In the genomic region with DNA sequence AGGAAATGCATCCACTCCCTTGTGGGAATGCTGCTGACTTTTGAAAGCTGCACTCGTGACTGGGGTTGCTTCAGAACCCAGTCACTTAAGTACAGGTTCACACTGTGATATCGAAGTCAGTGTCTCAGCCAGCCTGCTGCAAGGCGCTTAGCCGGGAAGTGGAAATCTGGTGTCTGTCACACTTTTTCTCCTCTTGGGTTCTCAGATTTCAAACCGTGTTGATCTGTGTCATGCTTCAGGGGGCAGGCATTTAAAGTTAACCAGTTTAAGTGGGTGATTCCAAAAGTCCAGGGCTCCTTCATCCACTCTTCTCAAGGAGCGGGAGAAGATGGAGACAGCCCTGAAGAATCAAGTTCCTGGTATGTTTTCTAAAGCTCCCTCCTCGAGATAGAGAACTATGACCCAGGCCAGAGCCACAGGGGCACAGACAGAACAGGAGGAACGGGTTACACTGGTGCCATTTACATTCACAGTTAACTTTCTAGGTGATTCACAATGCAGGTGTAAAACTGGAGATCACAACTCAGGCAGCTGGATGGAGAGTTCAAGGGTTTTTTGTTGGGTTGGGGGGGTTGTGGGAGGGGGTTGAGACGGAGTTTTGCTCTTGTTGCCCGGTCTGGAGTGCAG, we compare ENCODE assay signal across 24 cellular contexts.
DNase-seq lines count a peak whose midpoint lies in the region; ATAC-seq and TF ChIP-seq lines count a peak whose summit lies in the region.
"Had no signal": no experiment of that assay in that cellular context is flagged by ENCODE, and none has a peak within 500 bp of the region (broad histone marks: within the 10 kb centered on the region; RNA-seq: fewer than 3 reads in every experiment).

No MANE protein-coding gene starts in this region.

- H4K20me1 ChIP-seq in IMR-90 (ENCODE audit: insufficient read depth, low read length): no peaks in the 10 kb centered on the region

- H2AK5ac ChIP-seq in IMR-90 (ENCODE audit: low read depth, low read length): no peak overlapping the region

- POLR2A ChIA-PET in IMR-90 (lab: Charles Lee; ENCODE audit: unreplicated experiment) (no interaction called here), RWPE1 (lab: Yijun Ruan, JAX; ENCODE audit: low non-redundant PET) (no interaction called here)

- H3K27me3 ChIP-seq in IMR-90 (ENCODE audit: control insufficient read depth, insufficient read depth, low read length): no peaks in the 10 kb centered on the region
- H3K27me3 ChIP-seq in aorta (ENCODE audit: control insufficient read depth in 1 of 2, insufficient read depth in 2 of 2, low read length in 1 of 2): no peaks in the 10 kb centered on the region
- H3K27me3 ChIP-seq: uterus had no signal

- no peak overlapping the region for H3K4ac ChIP-seq in IMR-90 (ENCODE audit: low read depth, low read length)

- BruUV-seq in IMR-90 (replicated peaks; lab: Mats Ljungman, UMichigan): no TSS peak

- no peak overlapping the region for H3K23ac ChIP-seq in IMR-90 (ENCODE audit: low read depth, low read length)

- in situ Hi-C loops in Caki2 (cut with HindIII; ENCODE audit: low pct_unique_long_range_greater_than_20kb, low sequenced_read_pairs) (no loop called here), IMR-90 (cut with MboI; ENCODE audit: low sequenced_read_pairs) (no loop called here)

- H3K4me3 ChIP-seq in IMR-90 (ENCODE audit: insufficient read depth, low read depth, low read length) (no peak overlapping the region), choroid plexus epithelial cell (ENCODE audit: low read depth, low read length) (no peak overlapping the region), aorta (ENCODE audit: low read length in 2 of 2) (no peak overlapping the region)
- H3K4me3 ChIP-seq: skin epidermis, uterus had no signal

- no peaks in the 10 kb centered on the region for H3K79me1 ChIP-seq in IMR-90 (ENCODE audit: low read depth in 1 of 2, low read length in 2 of 2)

- H3K9me1 ChIP-seq in IMR-90 (ENCODE audit: insufficient read depth, low read length): no peaks in the 10 kb centered on the region

- H3K36me3 ChIP-seq in IMR-90 (ENCODE audit: control insufficient read depth, insufficient read depth, low read length) (no peaks in the 10 kb centered on the region), aorta (ENCODE audit: control insufficient read depth in 1 of 2, insufficient read depth in 2 of 2, low read length in 1 of 2) (no peaks in the 10 kb centered on the region)
- H3K36me3 ChIP-seq: uterus had no signal

- no peak overlapping the region for H3K14ac ChIP-seq in IMR-90 (replicated peaks; ENCODE audit: low read depth, low read length)

- WGBS in IMR-90 (ENCODE audit: extremely low coverage in 2 of 2, insufficient read length in 1 of 2), 2 experiments: 50% methylated on average over 4 of the region's 10 CpGs; no CpG with 5 or more reads in 1 of the 2 experiments
- WGBS in aorta, 2 donors: 73 to 74% methylated on average over 10 of the region's 10 CpGs

- H4K8ac ChIP-seq in IMR-90 (ENCODE audit: low read depth in 2 of 2, low read length in 2 of 2): no peak overlapping the region

- H4K91ac ChIP-seq in IMR-90 (ENCODE audit: insufficient read depth, low read depth, low read length): no peak overlapping the region

- H3K4me1 ChIP-seq in IMR-90 (ENCODE audit: control insufficient read depth, insufficient read depth, low read length) (0 out of 2 replicates have a peak, but pooled peaks cover 1% of the 10 kb centered on the region), aorta (ENCODE audit: control insufficient read depth in 1 of 2, insufficient read depth in 2 of 2, low read length in 2 of 2) (no peaks in the 10 kb centered on the region)
- H3K4me1 ChIP-seq: uterus had no signal

- H2AK9ac ChIP-seq in IMR-90 (replicated peaks; ENCODE audit: low read depth, low read length, poor library complexity): no peak overlapping the region

- TF ChIP-seq RAD21 in IMR-90 (IDR thresholded peaks at IDR 0.05; ENCODE audit: low read length): no peak

- no peak overlapping the region for H3K18ac ChIP-seq in IMR-90 (ENCODE audit: low read depth, low read length)

- no peak for TF ChIP-seq CTCF in IMR-90 (conservative IDR thresholded peaks at IDR 0.05; ENCODE audit: low read depth, low read length)
- no peak for TF ChIP-seq CTCF in choroid plexus epithelial cell (conservative IDR thresholded peaks at IDR 0.05; ENCODE audit: low read depth, low read length)
- no peak for TF ChIP-seq CTCF in neural crest cell (conservative IDR thresholded peaks at IDR 0.05)
- TF ChIP-seq CTCF in RWPE1 (conservative IDR thresholded peaks at IDR 0.05; ENCODE audit: low read depth): no peak

- H3K27ac Mint-ChIP-seq in neural crest cell (ENCODE audit: unreplicated experiment): peak overlapping the region; percentile 7
- H3K27ac Mint-ChIP-seq in activated CD4-positive, alpha-beta T cell treated with anti-CD3 and anti-CD28 coated beads, Interleukin-2, amount 10 ng/mL, durations not matched to agents 24 days and 14 days: no peak overlapping the region
- H3K27ac Mint-ChIP-seq: memory B cell; naive thymus-derived CD4-positive, alpha-beta T cell had no signal

- no peak overlapping the region for H2BK15ac ChIP-seq in IMR-90 (ENCODE audit: low read depth, low read length)

- no peak overlapping the region for H3K4me2 ChIP-seq in IMR-90 (ENCODE audit: low read depth, low read length)

- no peak overlapping the region for H3K9ac ChIP-seq in IMR-90 (ENCODE audit: low read depth, low read length)

- no peak overlapping the region for H2BK5ac ChIP-seq in IMR-90 (ENCODE audit: low read depth, low read length, poor library complexity, severe bottlenecking)

- H2BK120ac ChIP-seq in IMR-90 (ENCODE audit: low read depth, low read length): no peak overlapping the region

- CTCF ChIA-PET in IMR-90 (lab: Yijun Ruan, JAX) (interaction anchor here (0.7 to 0.8 kb wide), 2 partner anchors 20 to 342 kb away, joined by 3 to 4 read pairs; no protein-coding TSS in a partner anchor), RWPE1 (lab: Yijun Ruan, JAX) (no interaction called here)

- H4K5ac ChIP-seq in IMR-90 (ENCODE audit: low read depth, low read length): no peak overlapping the region

- no peaks in the 10 kb centered on the region for H3K9me3 ChIP-seq in IMR-90 (ENCODE audit: control insufficient read depth, insufficient read depth, low read length)
- H3K9me3 ChIP-seq in aorta (ENCODE audit: control insufficient read depth, low read length): no peaks in the 10 kb centered on the region
- H3K9me3 ChIP-seq: uterus had no signal

- no peak overlapping the region for H3K56ac ChIP-seq in IMR-90 (ENCODE audit: extremely low read depth, insufficient read depth, low read length)

- peak; percentile 21; the same call in 1 of the 2 replicates for ATAC-seq in IMR-90 (ENCODE audit: low read depth)
- no peak for ATAC-seq in aorta (ENCODE audit: low FRiP score)
- ATAC-seq: naive thymus-derived CD4-positive, alpha-beta T cell had no signal

- H2BK20ac ChIP-seq in IMR-90 (ENCODE audit: low read depth, low read length): no peak overlapping the region

- peaks cover 2% of the 10 kb centered on the region for H3K36me3 Mint-ChIP-seq in neural crest cell (ENCODE audit: low read depth)
- H3K36me3 Mint-ChIP-seq in activated CD4-positive, alpha-beta T cell treated with anti-CD3 and anti-CD28 coated beads, Interleukin-2, amount 10 ng/mL, durations not matched to agents 24 days and 14 days (ENCODE audit: low read depth): no peaks in the 10 kb centered on the region
- H3K36me3 Mint-ChIP-seq: memory B cell; naive thymus-derived CD4-positive, alpha-beta T cell had no signal

- no peak for TF ChIP-seq POLR2A in IMR-90 (IDR thresholded peaks at IDR 0.05; ENCODE audit: low read depth, low read length)

- intact Hi-C loops in IMR-90 (cut with micrococcal nuclease): no loop called here
- intact Hi-C loops in activated CD4-positive, alpha-beta T cell treated with anti-CD3 and anti-CD28 coated beads, Interleukin-2, amount 10 ng/mL, durations not matched to agents 24 days and 14 days (cut with micrococcal nuclease): no loop called here
- intact Hi-C loops in aorta (cut with DNase I): loop anchor here in 1 of 2 donors (10.0 kb wide), 1 partner anchor 1252 kb away; no protein-coding TSS in a partner anchor

- dilution Hi-C loops in IMR-90 (cut with HindIII; ENCODE audit: low sequenced_read_pairs, unreplicated experiment): no loop called here

- H3K4me1 Mint-ChIP-seq in neural crest cell: peaks cover 5% of the 10 kb centered on the region
- H3K4me1 Mint-ChIP-seq in activated CD4-positive, alpha-beta T cell treated with anti-CD3 and anti-CD28 coated beads, Interleukin-2, amount 10 ng/mL, durations not matched to agents 24 days and 14 days: no peaks in the 10 kb centered on the region
- H3K4me1 Mint-ChIP-seq: memory B cell had no signal

- H3K27ac ChIP-seq in IMR-90 (ENCODE audit: insufficient read depth, low read length): no peak overlapping the region
- H3K27ac ChIP-seq in RWPE1: no peak overlapping the region
- no peak overlapping the region for H3K27ac ChIP-seq in aorta (ENCODE audit: low read depth in 1 of 2, low read length in 2 of 2)
- H3K27ac ChIP-seq: skin epidermis, uterus had no signal

- DNase-seq in Caki2 (ENCODE audit: low read depth) (peak; percentile 14), IMR-90 (peak; percentile 9), choroid plexus epithelial cell (ENCODE audit: low read depth) (peak; percentile 25), neural crest cell (ENCODE audit: low read depth, low spot score) (no peak), RWPE1 (ENCODE audit: low spot score) (no peak), foreskin melanocyte (no peak), aorta (no peak)
- no peak for DNase-seq in activated CD4-positive, alpha-beta T cell treated with anti-CD3 and anti-CD28 coated beads, Interleukin-2, amount 10 ng/mL, durations not matched to agents 24 days and 14 days
- DNase-seq: ACHN; activated CD4-positive, alpha-beta T cell treated with anti-CD3 and anti-CD28 coated beads, Interleukin-2, amount 50 U/mL, for 1 hour; amygdala; C1 segment of cervical spinal cord; cerebellar nuclear complex; DMS 273 treated with DMSO at 0.1 percent for 48 hours; effector memory CD4-positive, alpha-beta T cell; kidney; MM.1S; naive thymus-derived CD4-positive, alpha-beta T cell; NCI-H446 treated with DMSO at 0.1 percent for 48 hours; stimulated activated CD4-positive, alpha-beta T cell treated with anti-CD3 and anti-CD28 coated beads, Interleukin-4, amount 100 ng/mL, for 24 hours; SW 1271; uterus had no signal

- no peaks in the 10 kb centered on the region for H3K9me3 Mint-ChIP-seq in neural crest cell
- H3K9me3 Mint-ChIP-seq in activated CD4-positive, alpha-beta T cell treated with anti-CD3 and anti-CD28 coated beads, Interleukin-2, amount 10 ng/mL, durations not matched to agents 24 days and 14 days: no peaks in the 10 kb centered on the region
- H3K9me3 Mint-ChIP-seq: memory B cell had no signal

- no peak overlapping the region for H3K4me3 Mint-ChIP-seq in neural crest cell
- H3K4me3 Mint-ChIP-seq in activated CD4-positive, alpha-beta T cell treated with anti-CD3 and anti-CD28 coated beads, Interleukin-2, amount 10 ng/mL, durations not matched to agents 24 days and 14 days: no peak overlapping the region
- H3K4me3 Mint-ChIP-seq: memory B cell; naive thymus-derived CD4-positive, alpha-beta T cell had no signal

- H2AFZ ChIP-seq in IMR-90 (replicated peaks; ENCODE audit: low read length, poor library complexity): no peak overlapping the region

- no peaks in the 10 kb centered on the region for H3K27me3 Mint-ChIP-seq in neural crest cell (ENCODE audit: low read depth)
- H3K27me3 Mint-ChIP-seq in activated CD4-positive, alpha-beta T cell treated with anti-CD3 and anti-CD28 coated beads, Interleukin-2, amount 10 ng/mL, durations not matched to agents 24 days and 14 days: no peaks in the 10 kb centered on the region

Comparison
In these comparisons a context has a peak if more than half of its experiments do, and no peak if none do; other contexts are left out.
1. DNase-seq: peak in Caki2 (single experiment), IMR-90 (single experiment) and choroid plexus epithelial cell (single experiment); none in neural crest cell (single experiment), RWPE1 (single experiment), activated CD4-positive, alpha-beta T cell treated with anti-CD3 and anti-CD28 coated beads, Interleukin-2, amount 10 ng/mL, durations not matched to agents 24 days and 14 days (single experiment), foreskin melanocyte (single experiment) and aorta (0 of 2).